ENCODE assay signal across 8 cellular contexts in the genomic region with DNA sequence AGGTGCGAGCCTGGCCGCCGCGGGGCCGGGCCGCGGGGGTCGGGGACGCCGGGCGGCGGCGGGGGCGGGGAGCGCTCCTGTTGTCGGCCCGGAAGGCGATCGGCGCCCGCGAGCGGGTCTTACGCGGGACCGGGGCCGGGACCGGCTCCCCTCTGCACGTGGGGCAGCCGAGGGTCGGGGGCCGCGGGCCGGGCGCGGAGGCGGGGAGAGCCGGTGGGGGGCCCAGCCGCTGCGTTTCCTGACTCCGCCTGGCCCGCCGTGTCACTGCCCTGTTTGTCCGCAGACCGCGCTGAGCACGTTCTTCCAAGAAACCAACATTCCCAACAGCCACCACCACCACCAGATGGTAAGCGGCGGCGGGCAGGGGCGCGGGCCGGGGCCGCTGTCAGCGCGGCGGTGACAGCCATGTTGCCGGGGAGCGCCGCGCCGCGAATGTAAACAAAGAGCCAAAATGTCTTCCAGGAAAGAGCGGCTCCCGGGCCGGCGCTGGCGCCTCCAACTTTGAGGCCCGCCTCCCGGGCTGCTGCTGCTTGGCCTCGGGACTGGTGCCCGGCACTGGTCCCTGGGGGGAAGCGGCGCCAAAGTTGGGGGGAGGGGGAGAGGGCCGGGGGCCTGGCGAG. TPM values are rescaled to one million over a fixed set of nuclear protein-coding genes. Genes with fewer than 3 reads are reported as not detected.
A peak's percentile ranks its signal among the peaks of the same experiment; 100 is the strongest.
DNase-seq lines count a peak whose midpoint lies in the region; ATAC-seq and TF ChIP-seq lines count a peak whose summit lies in the region.

No MANE protein-coding gene starts in this region.

- H3K79me2 ChIP-seq in H9 (ENCODE audit: insufficient read depth, low read length) (peaks cover 2% of the 10 kb centered on the region; the same call in 1 of the 2 replicates), smooth muscle cell (ENCODE audit: low read depth) (peaks cover 21% of the 10 kb centered on the region)

- no peaks in the 10 kb centered on the region for H3K27me3 Mint-ChIP-seq in H9 (ENCODE audit: low read depth)

- ATAC-seq in GM18502 (IDR thresholded peaks at IDR 0.05; ENCODE audit: poor library complexity, unreplicated experiment) = no peak

- peak overlapping the region; percentile 77 to 87 for H3K4me3 Mint-ChIP-seq in H9

- peaks cover 2 to 15% (median 10%) of the 10 kb centered on the region in 3 experiments; a peak in 6 of 7 replicates for H3K36me3 Mint-ChIP-seq in H9 (ENCODE audit: insufficient read depth in 1 of 3, low read depth in 3 of 3)

- no peak overlapping the region for H2BK5ac ChIP-seq in H9 (ENCODE audit: insufficient read length, low read length)

- no peak overlapping the region for H2BK12ac ChIP-seq in H9 (ENCODE audit: insufficient read length, low read depth, low read length)

- no peak overlapping the region for H2BK20ac ChIP-seq in H9 (ENCODE audit: low read depth, low read length, poor library complexity, severe bottlenecking)

- H3K56ac ChIP-seq in H9 (ENCODE audit: insufficient read length, low read depth, low read length) = no peak overlapping the region

- H3K27ac Mint-ChIP-seq in H9 = no peak overlapping the region

- H3K9ac ChIP-seq in H9 (ENCODE audit: extremely low read depth, insufficient read length, low read length) (peak overlapping the region; percentile 76), smooth muscle cell (ENCODE audit: low read depth) (peak overlapping the region; percentile 98)

- WGBS in H9 (ENCODE audit: extremely low coverage, insufficient read length, low lambda C conversion rate) = no CpG with 5 or more reads among the region's 76 CpGs
- WGBS in smooth muscle cell (ENCODE audit: low lambda C conversion rate) = under 1% methylated on average over 52 of the region's 76 CpGs

- H3K23ac ChIP-seq in H9 (ENCODE audit: insufficient read length, low read depth, low read length) = no peak overlapping the region

- in situ Hi-C loops in brain microvascular endothelial cell (cut with HindIII; ENCODE audit: low pct_ligation_motif_present, low sequenced_read_pairs) = loop anchor here (25.0 kb wide), 1 partner anchor 103 kb away; no protein-coding TSS in a partner anchor

- DNase-seq in AML-193 (lab: John Stamatoyannopoulos, UW) (peak; percentile 51 to 64), H9 (no peak), SW480 (ENCODE audit: low spot score) (peak; percentile 54), brain microvascular endothelial cell (no peak), iPS-NIHi11 (ENCODE audit: low spot score) (peak; percentile 70), smooth muscle cell (lab: John Stamatoyannopoulos, UW; ENCODE audit: unreplicated experiment) (peak; percentile 25), 8988T (no peak)

- peaks cover 4% of the 10 kb centered on the region for H3K23me2 ChIP-seq in H9 (ENCODE audit: insufficient read length, low read depth, low read length, poor library complexity, severe bottlenecking)

- peaks cover 35 to 51% of the 10 kb centered on the region in 2 experiments for H3K4me1 Mint-ChIP-seq in H9

- no peak overlapping the region for H2AK5ac ChIP-seq in H9 (ENCODE audit: insufficient read length, low read length)

- peaks cover 5% of the 10 kb centered on the region for H3K4me1 ChIP-seq in H9 (ENCODE audit: insufficient read depth, low read length)
- peaks cover 13% of the 10 kb centered on the region for H3K4me1 ChIP-seq in smooth muscle cell (ENCODE audit: low read depth)

- no peak overlapping the region for H3K4ac ChIP-seq in H9 (ENCODE audit: low read depth, low read length)

- no peak overlapping the region for H3K27ac ChIP-seq in H9 (ENCODE audit: insufficient read length, low read depth, low read length)
- H3K27ac ChIP-seq in brain microvascular endothelial cell = peak overlapping the region; percentile 89
- peak overlapping the region; percentile 89 for H3K27ac ChIP-seq in smooth muscle cell (ENCODE audit: low read depth)

- H3K4me2 ChIP-seq in H9 (ENCODE audit: insufficient read depth, insufficient read length, low read length) (peak overlapping the region; percentile 75), smooth muscle cell (peak overlapping the region; percentile 94)

- H3K79me1 ChIP-seq in H9 (ENCODE audit: insufficient read depth, low read depth, low read length, poor library complexity, severe bottlenecking) = peaks cover 7% of the 10 kb centered on the region

- no peak overlapping the region; the same call in 1 of the 2 replicates for H3K14ac ChIP-seq in H9 (ENCODE audit: insufficient read depth, low read length)

- H2BK15ac ChIP-seq in H9 (ENCODE audit: low read depth, low read length) = no peak overlapping the region

- H3K9me3 ChIP-seq in H9 (ENCODE audit: control insufficient read depth, low read depth, low read length) (no peaks in the 10 kb centered on the region), smooth muscle cell (replicated peaks; ENCODE audit: low read depth) (no peaks in the 10 kb centered on the region)

- peak overlapping the region; percentile 76 for H3K18ac ChIP-seq in H9 (ENCODE audit: insufficient read length, low read depth, low read length)

- no peak overlapping the region for H3T11ph ChIP-seq in H9 (ENCODE audit: low read length)

- H3K4me3 ChIP-seq in brain microvascular endothelial cell (ENCODE audit: low read depth, low read length) (peak overlapping the region; percentile 81), smooth muscle cell (peak overlapping the region; percentile 95)

- no peak overlapping the region for H4K5ac ChIP-seq in H9 (ENCODE audit: insufficient read length, low read depth, low read length)

- H3K27me3 ChIP-seq in H9 (ENCODE audit: insufficient read depth, low read length) (no peaks in the 10 kb centered on the region), brain microvascular endothelial cell (replicated peaks) (no peaks in the 10 kb centered on the region), smooth muscle cell (ENCODE audit: low read depth) (no peaks in the 10 kb centered on the region)

- H3F3A ChIP-seq in smooth muscle cell (ENCODE audit: low read depth) = peaks cover 13% of the 10 kb centered on the region

- H3K9me3 Mint-ChIP-seq in H9 = no peaks in the 10 kb centered on the region

- H4K91ac ChIP-seq in H9 (ENCODE audit: insufficient read length, low read depth, low read length) = no peak overlapping the region

- no peak overlapping the region for H4K8ac ChIP-seq in H9 (replicated peaks; ENCODE audit: insufficient read length, low read depth, low read length)

- H4K20me1 ChIP-seq in H9 (ENCODE audit: control insufficient read depth, insufficient read depth, insufficient read length) = no peaks in the 10 kb centered on the region
- peaks cover 12% of the 10 kb centered on the region for H4K20me1 ChIP-seq in smooth muscle cell (ENCODE audit: low read depth)

- H2BK120ac ChIP-seq in H9 (ENCODE audit: low read depth, low read length, poor library complexity, severe bottlenecking) = no peak overlapping the region

- H3K36me3 ChIP-seq in brain microvascular endothelial cell (replicated peaks) (peaks cover 2% of the 10 kb centered on the region), smooth muscle cell (ENCODE audit: low read depth) (no peaks in the 10 kb centered on the region)

- H2AFZ ChIP-seq in H9 (ENCODE audit: low read length) (no peak overlapping the region), smooth muscle cell (ENCODE audit: low read depth) (peak overlapping the region; percentile 36)

- no peak for TF ChIP-seq CTCF in H9 (conservative IDR thresholded peaks at IDR 0.05)
- TF ChIP-seq CTCF in brain microvascular endothelial cell (IDR thresholded peaks at IDR 0.05; ENCODE audit: low read depth, low read length, missing control alignments) = no peak
- no peak for TF ChIP-seq CTCF in smooth muscle cell (IDR thresholded peaks at IDR 0.05; ENCODE audit: borderline replicate concordance, insufficient read depth, poor library complexity, severe bottlenecking)

RNA-seq across cellular contexts. Expression of a gene that starts 0.6 kb away (rescaled TPM):
- total RNA-seq in H9 (2021) = 25.8 and 26.7 TPM in 2 replicates
- 2.6 and 5.9 TPM in 2 replicates for total RNA-seq in smooth muscle cell
- 7.0 and 11.0 TPM in 2 replicates for polyA plus RNA-seq in smooth muscle cell

RNA-seq across cellular contexts. Expression of a gene that starts 25.4 kb away (rescaled TPM):
- 7.7 and 9.9 TPM in 2 replicates for total RNA-seq in H9 (2021)
- total RNA-seq in smooth muscle cell = 0.09 and 1.2 TPM in 2 replicates
- polyA plus RNA-seq in smooth muscle cell = 0.63 and 1.6 TPM in 2 replicates

RNA-seq across cellular contexts. Expression of a gene that starts 42.3 kb away (rescaled TPM):
- 2.2 and 3.2 TPM in 2 replicates for total RNA-seq in H9 (2021)
- total RNA-seq in smooth muscle cell = 1.2 TPM in 2 replicates
- 1.1 and 1.5 TPM in 2 replicates for polyA plus RNA-seq in smooth muscle cell

Comparison
In these comparisons a context has a peak if more than half of its experiments do, and no peak if none do; other contexts are left out.
1. DNase-seq: peak in AML-193 (2 of 2), SW480 (single experiment), iPS-NIHi11 (single experiment) and smooth muscle cell (single experiment); none in H9 (single experiment), brain microvascular endothelial cell (single experiment) and 8988T (single experiment).